In the genomic region with DNA sequence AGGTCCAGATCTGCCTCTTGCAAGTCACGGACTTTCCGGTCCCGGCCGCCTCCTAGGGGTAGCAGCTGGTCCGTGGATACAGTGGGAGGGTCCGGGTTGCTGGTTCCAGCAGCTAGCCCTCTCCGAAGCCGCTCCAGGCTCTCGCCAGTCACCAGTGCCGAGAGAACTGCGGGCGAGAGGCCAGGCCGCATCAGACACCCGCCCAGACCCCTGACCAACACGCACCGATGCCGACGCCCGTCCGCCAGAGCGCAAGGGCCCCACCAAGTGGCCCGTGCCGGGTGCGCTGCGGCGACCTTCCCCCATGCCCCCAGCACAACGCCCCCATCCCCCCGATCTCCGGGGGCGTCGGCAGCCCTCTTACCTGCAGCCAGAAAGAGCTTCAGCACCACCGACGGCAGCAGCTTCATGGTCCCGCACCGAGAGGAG, we compare ENCODE assay signal across 8 cellular contexts. TPM values are rescaled to one million over a fixed set of nuclear protein-coding genes. Genes with fewer than 3 reads are reported as not detected.
DNase-seq lines count a peak whose midpoint lies in the region; ATAC-seq and TF ChIP-seq lines count a peak whose summit lies in the region.

No MANE protein-coding gene starts in this region.

- peak overlapping the region; percentile 10 for H3K4ac ChIP-seq in trophoblast cell (ENCODE audit: low read depth, low read length)

- H3K18ac ChIP-seq in trophoblast cell (ENCODE audit: low read length), result peak overlapping the region; percentile 37

- H4K91ac ChIP-seq in trophoblast cell (ENCODE audit: low read depth, low read length), result no peak overlapping the region

- peak overlapping the region; percentile 15 for H2AFZ ChIP-seq in trophoblast cell (ENCODE audit: insufficient read depth, low read length, poor library complexity)

- DNase-seq in EH (ENCODE audit: low read depth) (peak; percentile 73), LNCaP clone FGC (ENCODE audit: low read depth) (no peak), amygdala (lab: John Stamatoyannopoulos, UW) (peak in 47 of 56 donors; percentile 18 to 83 (median 59)), right atrium auricular region (ENCODE audit: low spot score) (peak; percentile 79), trophoblast cell (peak; percentile 27 to 54), NCI-H1048 (lab: John Stamatoyannopoulos, UW) (no peak)

- H4K8ac ChIP-seq in trophoblast cell (ENCODE audit: low read depth, low read length), result peak overlapping the region; percentile 62

- WGBS in trophoblast cell (ENCODE audit: extremely low coverage, insufficient coverage, insufficient read length), result no CpG with 5 or more reads among the region's 35 CpGs

- peak overlapping the region; percentile 60 for H3K9ac ChIP-seq in trophoblast cell (ENCODE audit: low read length)

- peak overlapping the region; percentile 91 to 95 for H3K27ac ChIP-seq in right atrium auricular region
- peak overlapping the region; percentile 14 for H3K27ac ChIP-seq in trophoblast cell (ENCODE audit: low read depth, low read length)

- H2BK120ac ChIP-seq in trophoblast cell (ENCODE audit: insufficient read depth, low read length, poor library complexity), result no peak overlapping the region

- H3K14ac ChIP-seq in trophoblast cell (ENCODE audit: low read length), result peak overlapping the region; percentile 65

- no peak overlapping the region for H2BK5ac ChIP-seq in trophoblast cell (ENCODE audit: low read depth, low read length, poor library complexity)

- peaks cover 6% of the 10 kb centered on the region for H3K79me2 ChIP-seq in trophoblast cell (ENCODE audit: control insufficient read depth, insufficient read depth, low read length, poor library complexity)

- H3K27me3 ChIP-seq in right atrium auricular region (no peaks in the 10 kb centered on the region), trophoblast cell (ENCODE audit: insufficient read depth, low read length) (no peaks in the 10 kb centered on the region)

- peaks cover 5% of the 10 kb centered on the region for H3K79me1 ChIP-seq in trophoblast cell (ENCODE audit: low read length)

- H2BK12ac ChIP-seq in trophoblast cell (ENCODE audit: low read length), result peak overlapping the region; percentile 27

- H3K4me3 ChIP-seq in LNCaP clone FGC (ENCODE audit: low read depth, low read length), result peak overlapping the region; percentile 48
- peak overlapping the region; percentile 65 to 86 for H3K4me3 ChIP-seq in right atrium auricular region
- H3K4me3 ChIP-seq in trophoblast cell (ENCODE audit: low read depth, low read length), result peak overlapping the region; percentile 76

- H3K9me3 ChIP-seq in right atrium auricular region (no peaks in the 10 kb centered on the region), trophoblast cell (ENCODE audit: insufficient read depth, low read depth, low read length) (no peaks in the 10 kb centered on the region)

- peak; percentile 38 for TF ChIP-seq CTCF in LNCaP clone FGC (IDR thresholded peaks at IDR 0.05; ENCODE audit: control insufficient read depth, extremely low read depth, insufficient read depth)
- peak; percentile 44 to 70 for TF ChIP-seq CTCF in right atrium auricular region (IDR thresholded peaks at IDR 0.05)

- H3K23ac ChIP-seq in trophoblast cell (ENCODE audit: low read length), result no peak overlapping the region

- no peak overlapping the region for H2AK5ac ChIP-seq in trophoblast cell (ENCODE audit: low read length)

- H3K4me1 ChIP-seq in right atrium auricular region (peaks cover 0 to 62% of the 10 kb centered on the region in 2 donors), trophoblast cell (ENCODE audit: control insufficient read depth in 1 of 2, insufficient read depth in 2 of 2, low read length in 2 of 2) (peaks cover 6 to 16% of the 10 kb centered on the region in 2 experiments)

- H4K12ac ChIP-seq in trophoblast cell (ENCODE audit: low read depth, low read length), result no peak overlapping the region

- peak overlapping the region; percentile 91 for H3K4me2 ChIP-seq in trophoblast cell (ENCODE audit: low read length)

- ATAC-seq in GM21423 (IDR thresholded peaks at IDR 0.05; ENCODE audit: unreplicated experiment) (peak; percentile 16), HG02870 (IDR thresholded peaks at IDR 0.05; ENCODE audit: unreplicated experiment) (no peak)

- H3K36me3 ChIP-seq in right atrium auricular region, result no peaks in the 10 kb centered on the region
- peaks cover 6 to 11% of the 10 kb centered on the region in 2 experiments for H3K36me3 ChIP-seq in trophoblast cell (ENCODE audit: control insufficient read depth in 1 of 2, insufficient read depth in 2 of 2, low read length in 2 of 2)

RNA-seq across cellular contexts. Expression of a gene that starts 0.5 kb away (rescaled TPM):
- 10 to 100 TPM; 32.2 to 60.7 TPM for total RNA-seq in right atrium auricular region
- polyA plus RNA-seq in trophoblast cell (2013), result 15.7 and 18.8 TPM in 2 replicates

RNA-seq across cellular contexts. Expression of a gene that starts 14.1 kb away (rescaled TPM):
- total RNA-seq in right atrium auricular region, result not detected
- polyA plus RNA-seq in trophoblast cell (2013), result not detected in 2 replicates

RNA-seq across cellular contexts. Expression of a gene that starts 43.0 kb away (rescaled TPM):
- 100 to 1,000 TPM in 1 of 2 donors, 10 to 100 TPM in 1; 80.4 to 123 TPM for total RNA-seq in right atrium auricular region
- 210 and 218 TPM in 2 replicates for polyA plus RNA-seq in trophoblast cell (2013)

RNA-seq across cellular contexts. Expression of a gene that starts 55.7 kb away (rescaled TPM):
- 10 to 100 TPM; 50.4 to 58.6 TPM for total RNA-seq in right atrium auricular region
- 64.6 and 66.7 TPM in 2 replicates for polyA plus RNA-seq in trophoblast cell (2013)

Comparison
In these comparisons a context has a peak if more than half of its experiments do, and no peak if none do; other contexts are left out.
1. DNase-seq: peak in EH (single experiment), amygdala (47 of 56), right atrium auricular region (single experiment) and trophoblast cell (2 of 2); none in LNCaP clone FGC (single experiment) and NCI-H1048 (single experiment).
2. Peak in every context shown above with its lines, with median percentiles within 50 percentile points of each other: H3K4me3 ChIP-seq.